9 cellular contexts compared by ENCODE assay signal in genomic region chr18:74078257-74078656, GRCh38.
"Had no signal": no experiment of that assay in that cellular context is flagged by ENCODE, and none has a peak within 500 bp of the region (broad histone marks: within the 10 kb centered on the region; RNA-seq: fewer than 3 reads in every experiment).

No MANE protein-coding gene starts in this region.

- H3K27ac Mint-ChIP-seq: HFFc6, IgD-negative memory B cell had no signal

- H3K27me3 Mint-ChIP-seq: IgD-negative memory B cell had no signal

- H3K27ac ChIP-seq: GM23248, HL-60, KMS-11 had no signal

- H3K36me3 Mint-ChIP-seq: IgD-negative memory B cell had no signal

- H3K4me2 ChIP-seq: KMS-11 had no signal

- DNase-seq: GM23248, H9, HCEC 1CT, HFFc6, KBM-7 had no signal

- H3K4me3 Mint-ChIP-seq: H9, HFFc6, IgD-negative memory B cell had no signal

- H3K9me3 Mint-ChIP-seq: H9, HFFc6, IgD-negative memory B cell had no signal

- H3K9ac ChIP-seq: GM23248, KMS-11 had no signal

- ATAC-seq: HepG2 had no signal

- H2AFZ ChIP-seq: GM23248 had no signal

- H3K4me3 ChIP-seq: GM23248 had no signal
